Comparison of ENCODE assay signal across 14 cellular contexts in the genomic region with DNA sequence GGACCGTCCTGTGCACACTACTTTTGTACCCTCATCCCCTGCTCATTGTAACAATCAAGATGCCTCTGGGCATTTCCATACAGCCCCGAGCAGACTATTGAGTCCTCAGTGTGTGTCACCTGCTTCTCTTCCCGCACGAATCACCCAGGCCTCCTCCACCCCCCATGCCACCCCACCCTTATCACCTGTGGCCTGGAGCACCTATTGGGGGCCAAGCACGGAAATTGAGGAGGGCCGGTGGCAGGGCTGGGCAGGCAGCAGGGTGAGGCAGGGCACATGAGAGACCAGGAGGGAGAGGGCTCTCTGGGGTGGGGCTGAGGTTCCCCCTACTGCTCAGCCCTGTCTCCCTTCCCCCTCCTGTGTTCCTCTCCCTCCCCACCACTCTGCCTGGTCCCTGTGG. TPM values are rescaled to one million over a fixed set of nuclear protein-coding genes. Genes with fewer than 3 reads are reported as not detected.
DNase-seq lines count a peak whose midpoint lies in the region; ATAC-seq and TF ChIP-seq lines count a peak whose summit lies in the region.
"Had no signal": no experiment of that assay in that cellular context is flagged by ENCODE, and none has a peak within 500 bp of the region (broad histone marks: within the 10 kb centered on the region; RNA-seq: fewer than 3 reads in every experiment).

No MANE protein-coding gene starts in this region.

- POLR2A ChIA-PET in MCF 10A (lab: Yijun Ruan, JAX) (interaction anchor here (0.7 kb wide), 1 partner anchor 15 kb away, joined by 3 read pairs; no protein-coding TSS in a partner anchor), WTC11 (lab: Charles Lee) (interaction anchor here (0.6 kb wide), 1 partner anchor 47 kb away, joined by 3 read pairs; no protein-coding TSS in a partner anchor)
- POLR2A ChIA-PET in naive thymus-derived CD4-positive, alpha-beta T cell (lab: Charles Lee), result no interaction called here

- H3K27ac ChIP-seq in mammary epithelial cell (ENCODE audit: insufficient read depth, low read depth, low read length) (no peak overlapping the region), neural progenitor cell (no peak overlapping the region)
- H3K27ac ChIP-seq in naive thymus-derived CD4-positive, alpha-beta T cell (ENCODE audit: low read depth, low read length), result no peak overlapping the region
- H3K27ac ChIP-seq: GM23248 had no signal

- H3K36me3 Mint-ChIP-seq in MCF 10A (ENCODE audit: insufficient read depth, unreplicated experiment), result no peaks in the 10 kb centered on the region
- H3K36me3 Mint-ChIP-seq in WTC11, result no peaks in the 10 kb centered on the region
- no peaks in the 10 kb centered on the region for H3K36me3 Mint-ChIP-seq in neural progenitor cell
- H3K36me3 Mint-ChIP-seq in naive thymus-derived CD4-positive, alpha-beta T cell, result no peaks in the 10 kb centered on the region
- H3K36me3 Mint-ChIP-seq in stimulated activated memory B cell treated with anti-CD40 and anti-IgM and Interleukin-4, amounts not matched to agents 10 μg/mL and 1 μg/mL and 100 μg/mL, for 72 hours, result no peaks in the 10 kb centered on the region
- H3K36me3 Mint-ChIP-seq: CD4-positive, CD25-positive, alpha-beta regulatory T cell had no signal

- H3K9ac ChIP-seq in mammary epithelial cell (ENCODE audit: insufficient read depth, low read length), result no peak overlapping the region
- H3K9ac ChIP-seq in neural progenitor cell, result no peak overlapping the region
- H3K9ac ChIP-seq: GM23248 had no signal

- DNase-seq in mammary epithelial cell (no peak), MCF 10A (ENCODE audit: unreplicated experiment) (no peak), WTC11 (ENCODE audit: low spot score) (no peak), neural progenitor cell (ENCODE audit: low spot score) (no peak), retina (no peak)
- no peak for DNase-seq in naive thymus-derived CD4-positive, alpha-beta T cell
- DNase-seq: 8988T; C1 segment of cervical spinal cord; Caco-2; CD4-positive, CD25-positive, alpha-beta regulatory T cell; GM23248 had no signal

- H3K9me3 Mint-ChIP-seq in MCF 10A (ENCODE audit: unreplicated experiment), result no peaks in the 10 kb centered on the region
- no peaks in the 10 kb centered on the region for H3K9me3 Mint-ChIP-seq in WTC11
- peaks cover 3% of the 10 kb centered on the region for H3K9me3 Mint-ChIP-seq in neural progenitor cell
- no peaks in the 10 kb centered on the region for H3K9me3 Mint-ChIP-seq in naive thymus-derived CD4-positive, alpha-beta T cell
- H3K9me3 Mint-ChIP-seq in stimulated activated memory B cell treated with anti-CD40 and anti-IgM and Interleukin-4, amounts not matched to agents 10 μg/mL and 1 μg/mL and 100 μg/mL, for 72 hours, result no peaks in the 10 kb centered on the region
- H3K9me3 Mint-ChIP-seq: CD4-positive, CD25-positive, alpha-beta regulatory T cell had no signal

- no peaks in the 10 kb centered on the region for H3K9me3 ChIP-seq in mammary epithelial cell (replicated peaks; ENCODE audit: insufficient read depth, low read length)
- no peaks in the 10 kb centered on the region for H3K9me3 ChIP-seq in neural progenitor cell (ENCODE audit: low read depth)
- no peaks in the 10 kb centered on the region for H3K9me3 ChIP-seq in naive thymus-derived CD4-positive, alpha-beta T cell (ENCODE audit: control insufficient read depth in 2 of 3, low read length in 3 of 3)
- H3K9me3 ChIP-seq: Caco-2, HAP-1 had no signal

- H3K36me3 ChIP-seq in mammary epithelial cell (ENCODE audit: insufficient read depth, low read length) (no peaks in the 10 kb centered on the region), neural progenitor cell (no peaks in the 10 kb centered on the region)
- H3K36me3 ChIP-seq in naive thymus-derived CD4-positive, alpha-beta T cell (ENCODE audit: control insufficient read depth in 2 of 3, insufficient read depth in 3 of 3, low read length in 3 of 3), result peaks cover 0 to 3% (median 0%) of the 10 kb centered on the region in 3 experiments
- H3K36me3 ChIP-seq: HAP-1 had no signal

- H3K79me2 ChIP-seq in mammary epithelial cell (ENCODE audit: insufficient read depth, low read length) (peaks cover 7% of the 10 kb centered on the region), neural progenitor cell (ENCODE audit: low read depth) (peaks cover 7% of the 10 kb centered on the region)

- H3K4me1 ChIP-seq in mammary epithelial cell (ENCODE audit: insufficient read depth, low read length) (no peaks in the 10 kb centered on the region), neural progenitor cell (no peaks in the 10 kb centered on the region)
- H3K4me1 ChIP-seq in naive thymus-derived CD4-positive, alpha-beta T cell (ENCODE audit: control insufficient read depth in 2 of 2, insufficient read depth in 2 of 2, low read length in 2 of 2), result peaks cover 0 to 12% of the 10 kb centered on the region in 2 donors

- CTCF ChIA-PET in mammary epithelial cell (lab: Charles Lee; ENCODE audit: low non-redundant PET) (no interaction called here), MCF 10A (lab: Yijun Ruan, JAX) (interaction anchor here (0.6 kb wide), 1 partner anchor 11 kb away, joined by 3 read pairs; no protein-coding TSS in a partner anchor), WTC11 (lab: Charles Lee) (no interaction called here)
- CTCF ChIA-PET in naive thymus-derived CD4-positive, alpha-beta T cell (lab: Charles Lee), result no interaction called here

- in situ Hi-C loops in mammary epithelial cell (cut with MboI; ENCODE audit: low sequenced_read_pairs in 2 of 2), result no loop called here

- H2AFZ ChIP-seq in mammary epithelial cell (ENCODE audit: low read depth, low read length), result peak overlapping the region; percentile 73
- H2AFZ ChIP-seq in neural progenitor cell (replicated peaks), result no peak overlapping the region
- H2AFZ ChIP-seq: GM23248 had no signal

- dilution Hi-C loops in mammary epithelial cell (cut with HindIII; ENCODE audit: low sequenced_read_pairs), result no loop called here

- H3K27me3 Mint-ChIP-seq in MCF 10A (ENCODE audit: insufficient read depth, unreplicated experiment) (no peaks in the 10 kb centered on the region), WTC11 (ENCODE audit: low read depth) (no peaks in the 10 kb centered on the region; the same call in 1 of the 2 replicates), neural progenitor cell (ENCODE audit: insufficient read depth, low read depth) (peaks cover 7% of the 10 kb centered on the region)
- peaks cover 0 to 11% (median 0%) of the 10 kb centered on the region in 5 donors for H3K27me3 Mint-ChIP-seq in naive thymus-derived CD4-positive, alpha-beta T cell
- H3K27me3 Mint-ChIP-seq in stimulated activated memory B cell treated with anti-CD40 and anti-IgM and Interleukin-4, amounts not matched to agents 10 μg/mL and 1 μg/mL and 100 μg/mL, for 72 hours, result no peaks in the 10 kb centered on the region

- intact Hi-C loops in mammary epithelial cell (cut with micrococcal nuclease), result loop anchor here (10.0 kb wide), 1 partner anchor 646 kb away; no protein-coding TSS in a partner anchor
- intact Hi-C loops in MCF 10A (cut with micrococcal nuclease), result no loop called here
- intact Hi-C loops in naive thymus-derived CD4-positive, alpha-beta T cell (cut with micrococcal nuclease), result no loop called here

- no TSS peak for BruUV-seq in mammary epithelial cell (replicated peaks; lab: Mats Ljungman, UMichigan)
- BruUV-seq in MCF 10A (replicated peaks; lab: Mats Ljungman, UMichigan), result no TSS peak

- H3K4me2 ChIP-seq in mammary epithelial cell (ENCODE audit: insufficient read depth, low read depth, low read length) (no peak overlapping the region), neural progenitor cell (no peak overlapping the region)

- H4K20me1 ChIP-seq in mammary epithelial cell (ENCODE audit: insufficient read depth, low read length), result no peaks in the 10 kb centered on the region
- peaks cover 5% of the 10 kb centered on the region for H4K20me1 ChIP-seq in neural progenitor cell (ENCODE audit: low read depth)

- H3K4me3 ChIP-seq in mammary epithelial cell (replicated peaks in 1 of 3; ENCODE audit: insufficient read depth in 1 of 3, low read depth in 2 of 3, low read length in 3 of 3) (no peak overlapping the region), neural progenitor cell (no peak overlapping the region)
- no peak overlapping the region for H3K4me3 ChIP-seq in naive thymus-derived CD4-positive, alpha-beta T cell (ENCODE audit: low read length)
- H3K4me3 ChIP-seq: GM23248, HAP-1 had no signal

- H3K4me1 Mint-ChIP-seq in MCF 10A (ENCODE audit: insufficient read depth, unreplicated experiment) (peaks cover 5% of the 10 kb centered on the region), WTC11 (peaks cover 5% of the 10 kb centered on the region), neural progenitor cell (peaks cover 2% of the 10 kb centered on the region)
- H3K4me1 Mint-ChIP-seq in naive thymus-derived CD4-positive, alpha-beta T cell, result peaks cover 7 to 30% (median 16%) of the 10 kb centered on the region in 7 donors
- peaks cover 16% of the 10 kb centered on the region for H3K4me1 Mint-ChIP-seq in stimulated activated memory B cell treated with anti-CD40 and anti-IgM and Interleukin-4, amounts not matched to agents 10 μg/mL and 1 μg/mL and 100 μg/mL, for 72 hours

- peaks cover 10% of the 10 kb centered on the region for H3F3A ChIP-seq in neural progenitor cell (ENCODE audit: low read depth)

- no peak overlapping the region for H3K4me3 Mint-ChIP-seq in MCF 10A (ENCODE audit: unreplicated experiment)
- no peak overlapping the region for H3K4me3 Mint-ChIP-seq in WTC11
- H3K4me3 Mint-ChIP-seq in neural progenitor cell, result peak overlapping the region; percentile 37
- peak overlapping the region in 1 of 10 donors; percentile 45 for H3K4me3 Mint-ChIP-seq in naive thymus-derived CD4-positive, alpha-beta T cell
- H3K4me3 Mint-ChIP-seq in stimulated activated memory B cell treated with anti-CD40 and anti-IgM and Interleukin-4, amounts not matched to agents 10 μg/mL and 1 μg/mL and 100 μg/mL, for 72 hours, result no peak overlapping the region

- TF ChIP-seq CTCF in mammary epithelial cell (conservative IDR thresholded peaks at IDR 0.05 in 1 of 2, IDR thresholded peaks at IDR 0.05 in 1 of 2; ENCODE audit: extremely low read depth in 1 of 2, insufficient read depth in 1 of 2, low read depth in 1 of 2, low read length in 2 of 2), result no peak
- no peak for TF ChIP-seq CTCF in MCF 10A (IDR thresholded peaks at IDR 0.05; ENCODE audit: unreplicated experiment)
- no peak for TF ChIP-seq CTCF in WTC11 (IDR thresholded peaks at IDR 0.05)
- TF ChIP-seq CTCF in neural progenitor cell (IDR thresholded peaks at IDR 0.05), result no peak

- ATAC-seq in WTC11, result no peak
- ATAC-seq in naive thymus-derived CD4-positive, alpha-beta T cell, result no peak
- no peak for ATAC-seq in stimulated activated memory B cell treated with anti-CD40 and anti-IgM and Interleukin-4, amounts not matched to agents 10 μg/mL and 1 μg/mL and 100 μg/mL, for 72 hours
- ATAC-seq: HepG2 had no signal

- WGBS in mammary epithelial cell (ENCODE audit: low coverage, missing lambda C conversion rate), result 49% methylated on average over 4 of the region's 6 CpGs

- H3K27me3 ChIP-seq in mammary epithelial cell (ENCODE audit: insufficient read depth, low read length) (no peaks in the 10 kb centered on the region), neural progenitor cell (no peaks in the 10 kb centered on the region)
- H3K27me3 ChIP-seq in naive thymus-derived CD4-positive, alpha-beta T cell (ENCODE audit: control insufficient read depth in 2 of 2, insufficient read depth in 2 of 2, low read length in 2 of 2), result no peaks in the 10 kb centered on the region

- H3K27ac Mint-ChIP-seq in MCF 10A (ENCODE audit: low read depth, unreplicated experiment) (no peak overlapping the region), WTC11 (peak overlapping the region; percentile 54; the same call in 1 of the 2 replicates), neural progenitor cell (no peak overlapping the region)
- peak overlapping the region in 1 of 9 donors; percentile 46 for H3K27ac Mint-ChIP-seq in naive thymus-derived CD4-positive, alpha-beta T cell
- no peak overlapping the region for H3K27ac Mint-ChIP-seq in stimulated activated memory B cell treated with anti-CD40 and anti-IgM and Interleukin-4, amounts not matched to agents 10 μg/mL and 1 μg/mL and 100 μg/mL, for 72 hours

RNA-seq across cellular contexts. Expression of a gene that starts 4.3 kb away (rescaled TPM):
- total RNA-seq in mammary epithelial cell (10 to 100 TPM; 44.5 to 88.7 TPM), MCF 10A (2022) (111 and 171 TPM in 2 replicates), WTC11 (2021) (72.4 to 91.3 TPM (median 74.5 TPM) in 3 replicates), neural progenitor cell (ENCODE audit: low replicate concordance) (39.3 and 126 TPM in 2 replicates)
- 27.5 TPM for polyA plus RNA-seq in mammary epithelial cell
- polyA minus RNA-seq in mammary epithelial cell, result 14.3 TPM
- total RNA-seq in naive thymus-derived CD4-positive, alpha-beta T cell, result 10 to 100 TPM; 35.3 to 88.1 (median 71.9) TPM
- polyA plus RNA-seq in naive thymus-derived CD4-positive, alpha-beta T cell, result 10 to 100 TPM; 75.5 to 75.8 TPM

RNA-seq across cellular contexts. Expression of a gene that starts 14.5 kb away (rescaled TPM):
- total RNA-seq in mammary epithelial cell (10 to 100 TPM; 54.0 to 62.6 TPM), MCF 10A (2022) (60.7 and 78.2 TPM in 2 replicates), WTC11 (2021) (68.5 to 87.3 TPM (median 77.1 TPM) in 3 replicates), neural progenitor cell (ENCODE audit: low replicate concordance) (64.9 and 86.9 TPM in 2 replicates)
- polyA plus RNA-seq in mammary epithelial cell, result 31.7 TPM
- polyA minus RNA-seq in mammary epithelial cell, result 177 TPM
- total RNA-seq in naive thymus-derived CD4-positive, alpha-beta T cell, result 10 to 100 TPM; 35.8 to 65.8 (median 58.3) TPM
- polyA plus RNA-seq in naive thymus-derived CD4-positive, alpha-beta T cell, result 10 to 100 TPM; 76.3 to 87.2 TPM
